Comparison of ENCODE assay signal across 35 cellular contexts in genomic region chr9:119487118-119487827, GRCh38.
A peak's percentile ranks its signal among the peaks of the same experiment; 100 is the strongest.
DNase-seq lines count a peak whose midpoint lies in the region; ATAC-seq, FAIRE-seq and TF ChIP-seq lines count a peak whose summit lies in the region.
"Had no signal": no experiment of that assay in that cellular context is flagged by ENCODE, and none has a peak within 500 bp of the region (broad histone marks: within the 10 kb centered on the region; RNA-seq: fewer than 3 reads in every experiment).

No MANE protein-coding gene starts in this region.

- no peaks in the 10 kb centered on the region; the same call in 1 of the 2 replicates for H3K27me3 Mint-ChIP-seq in WTC11 (ENCODE audit: low read depth)
- H3K27me3 Mint-ChIP-seq: activated CD4-positive, alpha-beta T cell treated with anti-CD3 and anti-CD28 coated beads, Interleukin-2, amount 10 ng/mL, durations not matched to agents 7 days and 5 days; CD4-positive, CD25-positive, alpha-beta regulatory T cell had no signal

- H3K4me1 Mint-ChIP-seq in WTC11 = peaks cover 16% of the 10 kb centered on the region
- H3K4me1 Mint-ChIP-seq in stimulated activated effector memory CD8-positive, alpha-beta T cell treated with anti-CD3 and anti-CD28 coated beads, Interleukin-12 subunit alpha, Interleukin-12 subunit beta, amount 100 ng/mL, for 72 hours = no peaks in the 10 kb centered on the region
- H3K4me1 Mint-ChIP-seq: activated CD4-positive, alpha-beta T cell treated with anti-CD3 and anti-CD28 coated beads, Interleukin-2, amount 10 ng/mL, durations not matched to agents 7 days and 5 days; CD4-positive, CD25-positive, alpha-beta regulatory T cell; mesothelial cell of epicardium had no signal

- no peaks in the 10 kb centered on the region for H3K9me1 ChIP-seq in keratinocyte (ENCODE audit: control insufficient read depth, extremely low read depth, insufficient read depth, low read length)

- H3K79me2 ChIP-seq in keratinocyte (ENCODE audit: control insufficient read depth, insufficient read depth, low read length) = no peaks in the 10 kb centered on the region

- H3K9me3 ChIP-seq in keratinocyte (ENCODE audit: control insufficient read depth, low read depth, low read length) (no peaks in the 10 kb centered on the region), small intestine (ENCODE audit: control insufficient read depth, low read depth) (no peaks in the 10 kb centered on the region)
- H3K9me3 ChIP-seq: gastroesophageal sphincter, left ventricle myocardium inferior, neutrophil, right atrium auricular region, SJSA1, upper lobe of right lung had no signal

- CTCF ChIA-PET in WTC11 (lab: Charles Lee) = interaction anchor here (1.0 to 1.6 kb wide), 4 partner anchors 46 to 116 kb away, joined by 3 to 6 read pairs (median 5); no protein-coding TSS in a partner anchor

- dilution Hi-C loops in keratinocyte (cut with MboI; ENCODE audit: extremely low pct_ligation_motif_present, low sequenced_read_pairs) = no loop called here

- WGBS in small intestine, 3 donors = 52 to 59% (median 58%) methylated on average over 6 of the region's 6 CpGs

- no peaks in the 10 kb centered on the region for H3K27me3 ChIP-seq in keratinocyte (ENCODE audit: control insufficient read depth, extremely low read depth, insufficient read depth, low read length)
- no peaks in the 10 kb centered on the region for H3K27me3 ChIP-seq in small intestine (ENCODE audit: control insufficient read depth in 2 of 2, insufficient read depth in 2 of 2, low read length in 2 of 2)
- H3K27me3 ChIP-seq: dorsolateral prefrontal cortex, gastroesophageal sphincter, neutrophil, right atrium auricular region, SJSA1, upper lobe of right lung had no signal

- no peaks in the 10 kb centered on the region for H3K36me3 Mint-ChIP-seq in WTC11
- H3K36me3 Mint-ChIP-seq in stimulated activated effector memory CD8-positive, alpha-beta T cell treated with anti-CD3 and anti-CD28 coated beads, Interleukin-12 subunit alpha, Interleukin-12 subunit beta, amount 100 ng/mL, for 72 hours = no peaks in the 10 kb centered on the region
- H3K36me3 Mint-ChIP-seq: CD4-positive, CD25-positive, alpha-beta regulatory T cell; mesothelial cell of epicardium had no signal

- no peak overlapping the region for H3K4me3 Mint-ChIP-seq in WTC11
- H3K4me3 Mint-ChIP-seq in stimulated activated effector memory CD8-positive, alpha-beta T cell treated with anti-CD3 and anti-CD28 coated beads, Interleukin-12 subunit alpha, Interleukin-12 subunit beta, amount 100 ng/mL, for 72 hours = no peak overlapping the region
- H3K4me3 Mint-ChIP-seq: activated CD4-positive, alpha-beta T cell treated with anti-CD3 and anti-CD28 coated beads, Interleukin-2, amount 10 ng/mL, durations not matched to agents 7 days and 5 days; CD4-positive, CD25-positive, alpha-beta regulatory T cell; mesothelial cell of epicardium had no signal

- H3K9ac ChIP-seq in keratinocyte (ENCODE audit: control insufficient read depth, extremely low read depth, insufficient read depth, low read length) = no peak overlapping the region

- no peaks in the 10 kb centered on the region for H4K20me1 ChIP-seq in keratinocyte (ENCODE audit: control insufficient read depth, extremely low read depth, insufficient read depth, low read length)

- no peak overlapping the region for H2AFZ ChIP-seq in keratinocyte (ENCODE audit: control insufficient read depth, low read length)

- ATAC-seq in WTC11 = peak; percentile 60
- no peak for ATAC-seq in stimulated activated effector memory CD8-positive, alpha-beta T cell treated with anti-CD3 and anti-CD28 coated beads, Interleukin-12 subunit alpha, Interleukin-12 subunit beta, amount 100 ng/mL, for 72 hours
- ATAC-seq: activated naive CD4-positive, alpha-beta T cell treated with anti-CD3 and anti-CD28 coated beads, Interleukin-2, amount 50 U/mL, for 72 hours; gastroesophageal sphincter; stimulated activated naive CD8-positive, alpha-beta T cell treated with anti-CD3 and anti-CD28 coated beads, Interleukin-15, Interleukin-2, amounts not matched to agents 100 U/mL and 50 U/mL, for 24 hours; upper lobe of right lung had no signal

- H3K4me1 ChIP-seq in keratinocyte (ENCODE audit: control insufficient read depth, extremely low read depth, insufficient read depth, low read length) (no peaks in the 10 kb centered on the region), small intestine (ENCODE audit: control insufficient read depth in 2 of 2, insufficient read depth in 1 of 2, low read depth in 1 of 2, low read length in 1 of 2) (no peaks in the 10 kb centered on the region)
- H3K4me1 ChIP-seq: gastroesophageal sphincter, left ventricle myocardium inferior, right atrium auricular region, SJSA1, upper lobe of right lung had no signal

- peak in 2 of 3 experiments; percentile 50 to 77 for DNase-seq in NCI-H1417 (lab: John Stamatoyannopoulos, UW)
- no peak for DNase-seq in NCI-H1417 treated with DMSO at 0.1 percent for 48 hours (lab: John Stamatoyannopoulos, UW)
- DNase-seq in HT-29 (ENCODE audit: low spot score) = peak; percentile 5
- peak; percentile 19 for DNase-seq in WTC11 (ENCODE audit: low spot score)
- no peak for DNase-seq in keratinocyte (ENCODE audit: low read depth, low spot score)
- no peak for DNase-seq in small intestine
- no peak for DNase-seq in HCEC 1CT
- DNase-seq in stimulated activated effector memory CD8-positive, alpha-beta T cell treated with anti-CD3 and anti-CD28 coated beads, Interleukin-12 subunit alpha, Interleukin-12 subunit beta, amount 100 ng/mL, for 72 hours (ENCODE audit: low spot score in 2 of 2) = no peak
- DNase-seq: activated CD4-positive, alpha-beta T cell treated with anti-CD3 and anti-CD28 coated beads, Interleukin-2, amount 10 ng/mL, durations not matched to agents 7 days and 5 days; activated effector memory CD4-positive, alpha-beta T cell treated with Interleukin-2 at 50 U/mL for 16 hours; activated T-cell treated with anti-CD3 and anti-CD28 coated beads, Interleukin-2, amount 50 U/mL, for 1 hour; Calu3; CD4-positive, CD25-positive, alpha-beta regulatory T cell; dorsolateral prefrontal cortex; hypothalamus; IMR-90; left ventricle myocardium inferior; NCI-H1048; NCI-H187 treated with DMSO at 0.1 percent for 48 hours; NCI-H524 treated with DMSO at 0.1 percent for 48 hours; posterior cingulate gyrus; stimulated activated CD4-positive, alpha-beta T cell treated with anti-CD3 and anti-CD28 coated beads, Interleukin-1b, Interleukin-23, amount 100 ng/mL, for 48 hours; stimulated activated naive CD8-positive, alpha-beta T cell treated with anti-CD3 and anti-CD28 coated beads, Interleukin-15, Interleukin-2, amounts not matched to agents 100 U/mL and 50 U/mL, for 24 hours; T1000; upper lobe of right lung had no signal

- peaks cover 5% of the 10 kb centered on the region; the same call in 1 of the 2 replicates for H3K9me3 Mint-ChIP-seq in WTC11
- peaks cover 11% of the 10 kb centered on the region for H3K9me3 Mint-ChIP-seq in stimulated activated effector memory CD8-positive, alpha-beta T cell treated with anti-CD3 and anti-CD28 coated beads, Interleukin-12 subunit alpha, Interleukin-12 subunit beta, amount 100 ng/mL, for 72 hours
- H3K9me3 Mint-ChIP-seq: activated CD4-positive, alpha-beta T cell treated with anti-CD3 and anti-CD28 coated beads, Interleukin-2, amount 10 ng/mL, durations not matched to agents 7 days and 5 days; mesothelial cell of epicardium had no signal

- no peak for TF ChIP-seq CTCF in WTC11 (IDR thresholded peaks at IDR 0.05)
- TF ChIP-seq CTCF in keratinocyte (optimal IDR thresholded peaks at IDR 0.05 in 1 of 3, IDR thresholded peaks at IDR 0.05 in 1 of 3, conservative IDR thresholded peaks at IDR 0.05 in 1 of 3; ENCODE audit: extremely low read depth in 1 of 3, insufficient read depth in 2 of 3, low read length in 3 of 3) = peak in 2 of 3 experiments; percentile 11 to 19

- no peak for FAIRE-seq in keratinocyte (lab: Jason Lieb, UNC)
- FAIRE-seq in small intestine (lab: Jason Lieb, UNC) = no peak
- FAIRE-seq: A204.1, GM12891, islet of Langerhans had no signal

- H3K27ac ChIP-seq in keratinocyte (ENCODE audit: control insufficient read depth, insufficient read depth, low read length) (no peak overlapping the region), small intestine (ENCODE audit: low read depth in 1 of 2, low read length in 1 of 2) (no peak overlapping the region)
- H3K27ac ChIP-seq: dorsolateral prefrontal cortex, gastroesophageal sphincter, left ventricle myocardium inferior, neutrophil, right atrium auricular region, SJSA1, upper lobe of right lung had no signal

- no peak overlapping the region for H3K4me2 ChIP-seq in keratinocyte (ENCODE audit: control insufficient read depth, extremely low read depth, insufficient read depth, low read depth, low read length)
- H3K4me2 ChIP-seq: smooth muscle cell had no signal

- no peaks in the 10 kb centered on the region for H3K36me3 ChIP-seq in keratinocyte (ENCODE audit: control insufficient read depth in 2 of 2, extremely low read depth in 1 of 2, insufficient read depth in 2 of 2, low read length in 2 of 2)
- H3K36me3 ChIP-seq in small intestine (ENCODE audit: control insufficient read depth in 2 of 2, insufficient read depth in 2 of 2, low read length in 2 of 2) = no peaks in the 10 kb centered on the region
- H3K36me3 ChIP-seq: gastroesophageal sphincter, left ventricle myocardium inferior, neutrophil, right atrium auricular region, SJSA1, upper lobe of right lung had no signal

- POLR2A ChIA-PET in WTC11 (lab: Charles Lee) = no interaction called here

- H3K4me3 ChIP-seq in keratinocyte (ENCODE audit: control insufficient read depth in 2 of 3, extremely low read depth in 1 of 3, insufficient read depth in 2 of 3, low read depth in 1 of 3, low read length in 3 of 3) (no peak overlapping the region), small intestine (ENCODE audit: low read depth in 1 of 2, low read length in 2 of 2) (no peak overlapping the region)
- H3K4me3 ChIP-seq: dorsolateral prefrontal cortex, gastroesophageal sphincter, left ventricle myocardium inferior, right atrium auricular region, SJSA1, smooth muscle cell, upper lobe of right lung had no signal

- H3K27ac Mint-ChIP-seq in WTC11 = no peak overlapping the region
- no peak overlapping the region for H3K27ac Mint-ChIP-seq in stimulated activated effector memory CD8-positive, alpha-beta T cell treated with anti-CD3 and anti-CD28 coated beads, Interleukin-12 subunit alpha, Interleukin-12 subunit beta, amount 100 ng/mL, for 72 hours
- H3K27ac Mint-ChIP-seq: activated CD4-positive, alpha-beta T cell treated with anti-CD3 and anti-CD28 coated beads, Interleukin-2, amount 10 ng/mL, durations not matched to agents 7 days and 5 days; activated naive CD4-positive, alpha-beta T cell treated with anti-CD3 and anti-CD28 coated beads, Interleukin-2, amount 50 U/mL, for 72 hours; CD4-positive, CD25-positive, alpha-beta regulatory T cell; mesothelial cell of epicardium had no signal

Comparison
In these comparisons a context has a peak if more than half of its experiments do, and no peak if none do; other contexts are left out.
1. DNase-seq: peak in NCI-H1417 (2 of 3), HT-29 (single experiment) and WTC11 (single experiment); none in NCI-H1417 treated with DMSO at 0.1 percent for 48 hours (single experiment), keratinocyte (single experiment), small intestine (single experiment), HCEC 1CT (single experiment) and stimulated activated effector memory CD8-positive, alpha-beta T cell treated with anti-CD3 and anti-CD28 coated beads, Interleukin-12 subunit alpha, Interleukin-12 subunit beta, amount 100 ng/mL, for 72 hours (0 of 2).